In the genomic region with DNA sequence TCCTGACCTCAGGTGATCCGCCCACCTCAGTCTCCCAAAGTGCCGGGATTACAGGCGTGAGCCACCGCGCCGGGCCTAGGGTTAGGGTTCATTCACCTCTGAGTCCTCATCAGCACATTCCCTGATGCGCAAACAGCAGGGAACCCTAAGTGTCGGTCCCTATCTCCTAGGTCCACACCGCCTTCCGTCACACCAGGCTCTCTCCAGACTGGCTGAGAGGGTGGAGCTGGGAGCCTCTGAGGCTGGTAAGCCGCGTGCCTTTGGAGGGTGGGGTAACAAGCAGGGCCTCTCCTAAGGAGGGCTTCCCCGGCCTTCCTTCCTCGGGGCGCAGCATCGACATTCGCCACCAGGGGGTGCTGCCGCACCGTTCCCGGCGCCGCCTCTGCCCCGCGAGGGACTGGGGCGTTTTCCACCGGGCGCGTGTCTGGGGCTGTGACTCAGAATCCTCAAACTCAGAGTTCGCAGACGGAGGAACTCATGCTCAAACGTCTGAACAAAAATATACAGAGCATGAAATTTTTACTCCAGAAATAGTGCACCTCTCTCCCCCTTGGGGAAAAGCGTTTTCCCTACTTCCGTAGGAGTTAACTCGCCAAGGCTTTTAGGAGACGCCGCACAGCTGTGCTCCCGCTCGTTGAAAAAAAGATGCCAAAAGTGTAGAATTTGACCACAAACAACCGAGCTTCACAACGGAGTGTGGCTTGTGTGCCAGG, we compare ENCODE assay signal across 8 cellular contexts.
DNase-seq lines count a peak whose midpoint lies in the region; ATAC-seq and TF ChIP-seq lines count a peak whose summit lies in the region.

No MANE protein-coding gene starts in this region.

- H3K27me3 Mint-ChIP-seq in nephron progenitor cell (ENCODE audit: low read depth, poor library complexity) = peaks cover 28% of the 10 kb centered on the region

- H3K27me3 ChIP-seq in HUES48 (ENCODE audit: control insufficient read depth, insufficient read depth, low read length) = peaks cover 46% of the 10 kb centered on the region

- H3K36me3 Mint-ChIP-seq in nephron progenitor cell (ENCODE audit: low read depth) = no peaks in the 10 kb centered on the region

- no peak overlapping the region for H3K27ac ChIP-seq in HUES48 (ENCODE audit: low read depth, low read length)

- TF ChIP-seq CTCF in fibroblast of villous mesenchyme (IDR thresholded peaks at IDR 0.05; ENCODE audit: insufficient read depth, low read depth, low read length) (peak; percentile 95), nephron progenitor cell (IDR thresholded peaks at IDR 0.05) (peak; percentile 99)

- peak; percentile 63 for DNase-seq in COLO829 (ENCODE audit: low spot score)
- peak; percentile 65 for DNase-seq in RPMI8226
- peak; percentile 76 for DNase-seq in activated T-helper 9 cell treated with anti-CD3 and anti-CD28 coated beads, Interleukin-2, amount 50 U/mL, for 16 hours (ENCODE audit: low read depth)
- DNase-seq in fibroblast of villous mesenchyme (ENCODE audit: low read depth) = peak; percentile 90
- DNase-seq in nephron progenitor cell = peak; percentile 94
- peak; percentile 88 for DNase-seq in stimulated activated naive CD8-positive, alpha-beta T cell treated with anti-CD3 and anti-CD28 coated beads, Interleukin-15, Interleukin-2, amounts not matched to agents 100 U/mL and 50 U/mL, for 24 hours

- no peaks in the 10 kb centered on the region for H3K9me3 ChIP-seq in HUES48 (ENCODE audit: control insufficient read depth, insufficient read depth, low read length)

- H3K4me3 Mint-ChIP-seq in nephron progenitor cell = peak overlapping the region; percentile 67

- no peaks in the 10 kb centered on the region for H3K9me3 Mint-ChIP-seq in nephron progenitor cell

- peak overlapping the region; percentile 50 for H3K4me3 ChIP-seq in HUES48 (ENCODE audit: low read depth, low read length)
- H3K4me3 ChIP-seq in fibroblast of villous mesenchyme (ENCODE audit: low read depth, low read length) = peak overlapping the region; percentile 26

- H3K9ac ChIP-seq in HUES48 (ENCODE audit: low read depth, low read length) = no peak overlapping the region

- H3K27ac Mint-ChIP-seq in nephron progenitor cell = no peak overlapping the region

- H3K4me1 Mint-ChIP-seq in nephron progenitor cell = peaks cover 61% of the 10 kb centered on the region

- no peaks in the 10 kb centered on the region for H3K36me3 ChIP-seq in HUES48 (ENCODE audit: control insufficient read depth, insufficient read depth, low read length)

- peak; percentile 87 for ATAC-seq in GM19463 (IDR thresholded peaks at IDR 0.05; ENCODE audit: unreplicated experiment)
- peak; percentile 93 for ATAC-seq in stimulated activated naive CD8-positive, alpha-beta T cell treated with anti-CD3 and anti-CD28 coated beads, Interleukin-15, Interleukin-2, amounts not matched to agents 100 U/mL and 50 U/mL, for 24 hours

- peaks cover 13% of the 10 kb centered on the region for H3K4me1 ChIP-seq in HUES48 (ENCODE audit: control insufficient read depth, insufficient read depth, low read length)
